ENCODE assay signal across 16 cellular contexts in genomic region chr1:204705888-204706837, GRCh38. TPM values are rescaled to one million over a fixed set of nuclear protein-coding genes. Genes with fewer than 3 reads are reported as not detected.
DNase-seq lines count a peak whose midpoint lies in the region; ATAC-seq and TF ChIP-seq lines count a peak whose summit lies in the region.
"Had no signal": no experiment of that assay in that cellular context is flagged by ENCODE, and none has a peak within 500 bp of the region (broad histone marks: within the 10 kb centered on the region; RNA-seq: fewer than 3 reads in every experiment).

No MANE protein-coding gene starts in this region.

- H3K4me2 ChIP-seq in Karpas-422 (ENCODE audit: low read depth, low read length, poor library complexity, severe bottlenecking), result no peak overlapping the region
- H3K4me2 ChIP-seq: KMS-11 had no signal

- no peaks in the 10 kb centered on the region for H3K9me3 Mint-ChIP-seq in CD8-positive, alpha-beta T cell
- no peaks in the 10 kb centered on the region for H3K9me3 Mint-ChIP-seq in activated naive CD8-positive, alpha-beta T cell (ENCODE audit: low read depth)

- no peak for TF ChIP-seq CTCF in CD8-positive, alpha-beta T cell (IDR thresholded peaks at IDR 0.05)

- no peak overlapping the region for H2AFZ ChIP-seq in Karpas-422 (ENCODE audit: low read length)

- H3K27me3 ChIP-seq in CD8-positive, alpha-beta T cell (ENCODE audit: insufficient read depth, low read length), result no peaks in the 10 kb centered on the region
- H3K27me3 ChIP-seq in H7 (ENCODE audit: control insufficient read depth, insufficient read depth, low read length) (peaks cover 12% of the 10 kb centered on the region), Karpas-422 (ENCODE audit: low read length) (no peaks in the 10 kb centered on the region)
- H3K27me3 ChIP-seq: BE2C had no signal

- ATAC-seq in CD8-positive, alpha-beta T cell, result no peak
- ATAC-seq: psoas muscle, SK-N-SH treated with all-trans-retinoic acid at 6 μM for 48 hours had no signal

- peak overlapping the region; percentile 80 for H3K27ac Mint-ChIP-seq in CD8-positive, alpha-beta T cell
- H3K27ac Mint-ChIP-seq in activated naive CD8-positive, alpha-beta T cell, result peak overlapping the region; percentile 73

- no peak overlapping the region for H3K27ac ChIP-seq in CD8-positive, alpha-beta T cell (ENCODE audit: low read depth, low read length)
- no peak overlapping the region for H3K27ac ChIP-seq in Karpas-422 (ENCODE audit: low read length)
- H3K27ac ChIP-seq: coronary artery, KMS-11, psoas muscle had no signal

- no peak overlapping the region for H3K9ac ChIP-seq in Karpas-422 (ENCODE audit: low read length)
- H3K9ac ChIP-seq: KMS-11 had no signal

- H3K36me3 Mint-ChIP-seq in CD8-positive, alpha-beta T cell, result no peaks in the 10 kb centered on the region
- no peaks in the 10 kb centered on the region for H3K36me3 Mint-ChIP-seq in activated naive CD8-positive, alpha-beta T cell

- H3K9me2 ChIP-seq in Karpas-422 (replicated peaks; ENCODE audit: insufficient read depth, low read length), result no peaks in the 10 kb centered on the region

- peak overlapping the region; percentile 49 for H3K4me3 Mint-ChIP-seq in CD8-positive, alpha-beta T cell
- peak overlapping the region; percentile 44 for H3K4me3 Mint-ChIP-seq in activated naive CD8-positive, alpha-beta T cell

- H3K4me3 ChIP-seq in CD8-positive, alpha-beta T cell (ENCODE audit: low read depth, low read length), result peak overlapping the region; percentile 35
- H3K4me3 ChIP-seq in H7 (ENCODE audit: insufficient read depth, low read depth, low read length), result no peak overlapping the region
- no peak overlapping the region for H3K4me3 ChIP-seq in Karpas-422 (ENCODE audit: low read length)
- H3K4me3 ChIP-seq: coronary artery, psoas muscle had no signal

- H4K20me1 ChIP-seq in Karpas-422 (ENCODE audit: insufficient read depth, low read depth, low read length), result no peaks in the 10 kb centered on the region

- no peaks in the 10 kb centered on the region for H3K79me2 ChIP-seq in Karpas-422 (ENCODE audit: low read length)

- no peak for DNase-seq in CD8-positive, alpha-beta T cell
- DNase-seq in H7, result peak; percentile 60
- DNase-seq in inferior parietal cortex (ENCODE audit: extremely low spot score), result peak; percentile 44
- no peak for DNase-seq in NCI-H1436 treated with DMSO at 0.1 percent for 48 hours (lab: John Stamatoyannopoulos, UW)
- no peak for DNase-seq in NCI-H748 treated with DMSO at 0.1 percent for 48 hours (lab: John Stamatoyannopoulos, UW)
- no peak for DNase-seq in GOT3 (lab: John Stamatoyannopoulos, UW)
- no peak for DNase-seq in Karpas-422
- DNase-seq: activated CD4-positive, CD25-positive, alpha-beta regulatory T cell treated with anti-CD3 and anti-CD28 coated beads, Interleukin-2, amount 50 U/mL, for 72 hours; activated T-cell treated with anti-CD3 and anti-CD28 coated beads for 4 hours; BE2C; NCI-H446 treated with DMSO at 0.1 percent for 48 hours; psoas muscle had no signal

- peaks cover 2% of the 10 kb centered on the region for H3K27me3 Mint-ChIP-seq in CD8-positive, alpha-beta T cell (ENCODE audit: low read depth)
- H3K27me3 Mint-ChIP-seq in activated naive CD8-positive, alpha-beta T cell, result no peaks in the 10 kb centered on the region

- no peaks in the 10 kb centered on the region for H3K36me3 ChIP-seq in CD8-positive, alpha-beta T cell (ENCODE audit: insufficient read depth, low read length)
- no peaks in the 10 kb centered on the region for H3K36me3 ChIP-seq in H7 (replicated peaks; ENCODE audit: control insufficient read depth, insufficient read depth, low read length)
- H3K36me3 ChIP-seq in Karpas-422 (ENCODE audit: insufficient read depth, low read length), result no peaks in the 10 kb centered on the region
- H3K36me3 ChIP-seq: BE2C had no signal

- intact Hi-C loops in CD8-positive, alpha-beta T cell (cut with DNase I, micrococcal nuclease), result no loop called here

- POLR2A ChIA-PET in CD8-positive, alpha-beta T cell (lab: Charles Lee), result no interaction called here

- H3K4me1 Mint-ChIP-seq in CD8-positive, alpha-beta T cell (ENCODE audit: low read depth), result peaks cover 26% of the 10 kb centered on the region
- peaks cover 26% of the 10 kb centered on the region for H3K4me1 Mint-ChIP-seq in activated naive CD8-positive, alpha-beta T cell (ENCODE audit: low read depth)

- H3K4me1 ChIP-seq in CD8-positive, alpha-beta T cell (ENCODE audit: insufficient read depth, low read length), result peaks cover 23% of the 10 kb centered on the region
- H3K4me1 ChIP-seq in Karpas-422 (ENCODE audit: low read length), result peaks cover 13% of the 10 kb centered on the region
- H3K4me1 ChIP-seq: psoas muscle had no signal

- CTCF ChIA-PET in CD8-positive, alpha-beta T cell (lab: Charles Lee), result interaction anchor here (1.5 kb wide), 1 partner anchor 101 kb away, joined by 5 read pairs; no protein-coding TSS in a partner anchor

- no peaks in the 10 kb centered on the region for H3K9me3 ChIP-seq in CD8-positive, alpha-beta T cell (ENCODE audit: low read length)
- no peaks in the 10 kb centered on the region for H3K9me3 ChIP-seq in Karpas-422 (ENCODE audit: low read length)
- H3K9me3 ChIP-seq: BE2C, psoas muscle had no signal

RNA-seq across cellular contexts. Expression of gene LRRN2, which starts 20.6 kb away (rescaled TPM):
- not detected for total RNA-seq in CD8-positive, alpha-beta T cell
- 10.9 and 20.6 TPM in 2 replicates for total RNA-seq in H7 (2014; rRNA removed; shearing (Covaris generic))
- total RNA-seq in Karpas-422 (2014; rRNA removed; shearing (Covaris generic); ENCODE audit: low replicate concordance), result not detected in 2 replicates

Comparison
In these comparisons a context has a peak if more than half of its experiments do, and no peak if none do; other contexts are left out.
1. DNase-seq: peak in H7 (single experiment) and inferior parietal cortex (single experiment); none in CD8-positive, alpha-beta T cell (0 of 7), NCI-H1436 treated with DMSO at 0.1 percent for 48 hours (single experiment), NCI-H748 treated with DMSO at 0.1 percent for 48 hours (single experiment), GOT3 (single experiment) and Karpas-422 (single experiment).
2. RNA of gene LRRN2, which starts 20.6 kb away (total RNA-seq): 10.9 to 20.6 TPM in H7; not detected in CD8-positive, alpha-beta T cell and not detected in Karpas-422; every median in the first group is over 10 times any median in the second.